Comparison of ENCODE assay signal across 36 cellular contexts in the genomic region with DNA sequence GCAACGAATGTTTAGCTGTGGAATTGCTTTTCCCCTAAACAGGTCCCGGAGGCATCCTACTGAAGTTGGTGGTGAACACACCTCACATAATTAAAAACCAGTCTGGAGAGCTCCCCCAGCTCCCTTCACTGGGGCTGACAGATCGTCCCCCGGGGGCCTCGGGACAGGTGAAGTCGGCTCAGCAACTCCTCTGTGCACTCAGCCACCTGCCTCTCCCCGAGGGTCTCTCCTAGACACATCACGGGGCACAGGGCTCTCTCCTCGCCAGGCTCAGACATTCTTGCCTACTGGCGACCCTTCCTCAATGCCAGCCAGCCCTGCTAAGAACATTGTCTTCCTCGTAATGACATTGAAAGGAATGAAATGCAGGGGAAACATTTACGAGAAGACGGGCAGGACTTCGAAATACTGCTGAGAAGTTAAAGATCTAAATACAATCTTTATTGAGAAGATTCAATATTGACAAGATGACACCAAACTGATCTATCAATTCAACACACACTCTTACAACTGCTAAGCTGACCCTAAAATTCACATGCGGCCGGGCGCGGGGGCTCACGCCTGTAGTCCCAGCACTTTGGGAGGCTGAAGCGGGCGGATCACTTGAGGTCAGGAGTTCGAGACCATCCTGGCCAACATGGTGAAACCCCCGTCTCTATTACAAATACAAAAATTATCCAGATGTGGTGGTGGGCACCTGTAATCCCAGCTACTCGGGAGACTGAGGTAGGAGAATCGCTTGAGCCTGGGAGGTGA.
"Had no signal": no experiment of that assay in that cellular context is flagged by ENCODE, and none has a peak within 500 bp of the region (broad histone marks: within the 10 kb centered on the region; RNA-seq: fewer than 3 reads in every experiment).

No MANE protein-coding gene starts in this region.

- H3K27ac Mint-ChIP-seq: activated CD8-positive, alpha-beta memory T cell treated with anti-CD3 and anti-CD28 coated beads, Interleukin-2, amount 10 ng/mL, durations not matched to agents 7 days and 5 days; activated CD8-positive, alpha-beta T cell treated with anti-CD3 and anti-CD28 coated beads, Interleukin-2, amount 10 ng/mL, durations not matched to agents 7 days and 5 days; activated naive CD8-positive, alpha-beta T cell treated with anti-CD3 and anti-CD28 coated beads, Interleukin-2, amount 10 ng/mL, durations not matched to agents 7 days and 5 days; activated T-helper 2 cell treated with anti-CD3 and anti-CD28 coated beads, Interferon-gamma antibody, Interleukin-2, Interleukin-4, amounts not matched to agents 10 μg/mL and 5 μg/mL and 100 μg/mL, durations not matched to agents 14 hours and 24 hours and 36 hours; brain; T-helper 1 cell treated with Interleukin-12 subunit alpha and Interleukin-12 subunit beta and Interleukin-4 antibody, amounts not matched to agents 30 μg/mL and 1 μg/mL, for 36 hours had no signal

- H3K27ac ChIP-seq: ascending aorta, cardiac muscle cell, colonic mucosa, epithelial cell of prostate, esophagus squamous epithelium, gastrocnemius medialis, hepatocyte, pancreas, right atrium auricular region, testis, transverse colon, uterus, VCaP had no signal

- ATAC-seq: activated CD8-positive, alpha-beta memory T cell treated with anti-CD3 and anti-CD28 coated beads, Interleukin-2, amount 10 ng/mL, durations not matched to agents 7 days and 5 days; activated CD8-positive, alpha-beta T cell treated with anti-CD3 and anti-CD28 coated beads, Interleukin-2, amount 10 ng/mL, durations not matched to agents 7 days and 5 days; gastrocnemius medialis; left colon; naive thymus-derived CD4-positive, alpha-beta T cell; pancreas had no signal

- H3K27me3 Mint-ChIP-seq: activated CD8-positive, alpha-beta memory T cell treated with anti-CD3 and anti-CD28 coated beads, Interleukin-2, amount 10 ng/mL, durations not matched to agents 7 days and 5 days; activated naive CD8-positive, alpha-beta T cell treated with anti-CD3 and anti-CD28 coated beads, Interleukin-2, amount 10 ng/mL, durations not matched to agents 7 days and 5 days; brain; naive thymus-derived CD4-positive, alpha-beta T cell had no signal

- H3K4me1 Mint-ChIP-seq: brain had no signal

- H3K4me3 ChIP-seq: ascending aorta, cardiac muscle cell, colonic mucosa, esophagus squamous epithelium, gastrocnemius medialis, hepatocyte, pancreas, right atrium auricular region, smooth muscle cell, testis, transverse colon, uterus had no signal

- H3K27me3 ChIP-seq: ascending aorta, cardiac muscle cell, colonic mucosa, esophagus squamous epithelium, gastrocnemius medialis, hepatocyte, pancreas, right atrium auricular region, testis, transverse colon, uterus had no signal

- H3K4me3 Mint-ChIP-seq: activated CD8-positive, alpha-beta memory T cell treated with anti-CD3 and anti-CD28 coated beads, Interleukin-2, amount 10 ng/mL, durations not matched to agents 7 days and 5 days; activated CD8-positive, alpha-beta T cell treated with anti-CD3 and anti-CD28 coated beads, Interleukin-2, amount 10 ng/mL, durations not matched to agents 7 days and 5 days; activated naive CD8-positive, alpha-beta T cell treated with anti-CD3 and anti-CD28 coated beads, Interleukin-2, amount 10 ng/mL, durations not matched to agents 7 days and 5 days; brain; T-helper 1 cell treated with Interleukin-12 subunit alpha and Interleukin-12 subunit beta and Interleukin-4 antibody, amounts not matched to agents 30 μg/mL and 1 μg/mL, for 36 hours had no signal

- H3K9me3 Mint-ChIP-seq: naive thymus-derived CD4-positive, alpha-beta T cell; T-helper 1 cell treated with Interleukin-12 subunit alpha and Interleukin-12 subunit beta and Interleukin-4 antibody, amounts not matched to agents 30 μg/mL and 1 μg/mL, for 36 hours had no signal

- H3K36me3 ChIP-seq: ascending aorta, cardiac muscle cell, colonic mucosa, esophagus squamous epithelium, gastrocnemius medialis, pancreas, right atrium auricular region, transverse colon, uterus had no signal

- H3K9me3 ChIP-seq: ascending aorta, colonic mucosa, esophagus squamous epithelium, gastrocnemius medialis, pancreas, right atrium auricular region, testis, transverse colon, uterus had no signal

- H3K4me1 ChIP-seq: ascending aorta, colonic mucosa, esophagus squamous epithelium, gastrocnemius medialis, pancreas, right atrium auricular region, transverse colon, uterus had no signal

- DNase-seq: activated CD4-positive, alpha-beta T cell treated with anti-CD3 and anti-CD28 coated beads for 1 hour; activated CD4-positive, alpha-beta T cell treated with anti-CD3 and anti-CD28 coated beads, Interleukin-2, amount 50 U/mL, for 1 hour; activated CD8-positive, alpha-beta memory T cell treated with anti-CD3 and anti-CD28 coated beads, Interleukin-2, amount 10 ng/mL, durations not matched to agents 7 days and 5 days; activated CD8-positive, alpha-beta T cell treated with anti-CD3 and anti-CD28 coated beads, Interleukin-2, amount 10 ng/mL, durations not matched to agents 7 days and 5 days; activated naive CD4-positive, alpha-beta T cell treated with Interleukin-2 at 50 U/mL for 16 hours; activated naive CD8-positive, alpha-beta T cell treated with anti-CD3 and anti-CD28 coated beads, Interleukin-2, amount 10 ng/mL, durations not matched to agents 7 days and 5 days; activated T-cell treated with anti-CD3 and anti-CD28 coated beads, Interleukin-2, amount 50 U/mL, for 48 hours; cerebellar nuclear complex; colonic mucosa; effector CD8-positive, alpha-beta T cell; esophagus squamous epithelium; gastrocnemius medialis; glutamatergic neuron; islet precursor cell; left colon; midbrain; naive thymus-derived CD4-positive, alpha-beta T cell; stimulated activated CD4-positive, alpha-beta T cell treated with anti-CD3 and anti-CD28 coated beads, Interleukin-15, amount 100 ng/mL, for 24 hours; stimulated activated CD4-positive, alpha-beta T cell treated with anti-CD3 and anti-CD28 coated beads, Interleukin-2, amount 100 ng/mL, for 24 hours; stimulated activated naive CD4-positive, alpha-beta T cell treated with Interleukin-2 at 50 U/mL for 16 hours; SW 1271; T-helper 9 cell; testis; transverse colon; uterus had no signal
